12 cellular contexts compared by ENCODE assay signal in genomic region chr20:62374431-62375152, GRCh38. TPM values are rescaled to one million over a fixed set of nuclear protein-coding genes. Genes with fewer than 3 reads are reported as not detected.
A peak's percentile ranks its signal among the peaks of the same experiment; 100 is the strongest.
DNase-seq lines count a peak whose midpoint lies in the region; ATAC-seq and TF ChIP-seq lines count a peak whose summit lies in the region.
"Had no signal": no experiment of that assay in that cellular context is flagged by ENCODE, and none has a peak within 500 bp of the region (broad histone marks: within the 10 kb centered on the region; RNA-seq: fewer than 3 reads in every experiment).

No MANE protein-coding gene starts in this region.

- H3K27ac Mint-ChIP-seq in activated naive CD8-positive, alpha-beta T cell treated with anti-CD3 and anti-CD28 coated beads, Interleukin-2, amount 50 U/mL, for 24 hours = no peak overlapping the region

- peaks cover 5% of the 10 kb centered on the region for H3K27me3 Mint-ChIP-seq in activated naive CD8-positive, alpha-beta T cell treated with anti-CD3 and anti-CD28 coated beads, Interleukin-2, amount 50 U/mL, for 24 hours

- DNase-seq in SHP77 (lab: John Stamatoyannopoulos, UW) (peak; percentile 50 to 73), SHP77 treated with DMSO at 0.1 percent for 48 hours (lab: John Stamatoyannopoulos, UW) (no peak), ascending aorta (ENCODE audit: low spot score in 2 of 2) (no peak), NCI-H774 (lab: John Stamatoyannopoulos, UW) (no peak)
- DNase-seq in activated naive CD8-positive, alpha-beta T cell treated with anti-CD3 and anti-CD28 coated beads, Interleukin-2, amount 50 U/mL, for 24 hours = no peak
- DNase-seq: stimulated activated CD4-positive, alpha-beta T cell treated with anti-CD3 and anti-CD28 coated beads, Interleukin-4, amount 100 ng/mL, for 24 hours; stimulated activated naive CD8-positive, alpha-beta T cell treated with anti-CD3 and anti-CD28 coated beads, Interleukin-15, amount 100 ng/mL, for 72 hours had no signal

- no peak for TF ChIP-seq CTCF in ascending aorta (IDR thresholded peaks at IDR 0.05)

- WGBS in urinary bladder = 44% methylated on average over 21 of the region's 21 CpGs

- no peaks in the 10 kb centered on the region for H3K27me3 ChIP-seq in ascending aorta
- peaks cover 0 to 8% of the 10 kb centered on the region in 2 donors for H3K27me3 ChIP-seq in muscle layer of colon (ENCODE audit: control insufficient read depth in 1 of 2, insufficient read depth in 2 of 2, low read length in 2 of 2)

- no peaks in the 10 kb centered on the region for H3K36me3 ChIP-seq in ascending aorta
- H3K36me3 ChIP-seq in muscle layer of colon (ENCODE audit: insufficient read depth, low read length) = no peaks in the 10 kb centered on the region
- no peaks in the 10 kb centered on the region for H3K36me3 ChIP-seq in urinary bladder (ENCODE audit: insufficient read depth)

- no peak overlapping the region for H3K4me3 Mint-ChIP-seq in activated naive CD8-positive, alpha-beta T cell treated with anti-CD3 and anti-CD28 coated beads, Interleukin-2, amount 50 U/mL, for 24 hours
- H3K4me3 Mint-ChIP-seq: stimulated activated naive CD8-positive, alpha-beta T cell treated with anti-CD3 and anti-CD28 coated beads, Interleukin-15, amount 100 ng/mL, for 72 hours had no signal

- H3K4me3 ChIP-seq in ascending aorta (no peak overlapping the region), muscle layer of colon (ENCODE audit: low read depth in 1 of 2, low read length in 2 of 2) (no peak overlapping the region), urinary bladder (ENCODE audit: low read depth, low read length) (no peak overlapping the region)

- no peaks in the 10 kb centered on the region for H3K9me3 Mint-ChIP-seq in activated naive CD8-positive, alpha-beta T cell treated with anti-CD3 and anti-CD28 coated beads, Interleukin-2, amount 50 U/mL, for 24 hours
- H3K9me3 Mint-ChIP-seq: stimulated activated naive CD8-positive, alpha-beta T cell treated with anti-CD3 and anti-CD28 coated beads, Interleukin-15, amount 100 ng/mL, for 72 hours had no signal

- H3K4me1 Mint-ChIP-seq in activated naive CD8-positive, alpha-beta T cell treated with anti-CD3 and anti-CD28 coated beads, Interleukin-2, amount 50 U/mL, for 24 hours = peaks cover 4% of the 10 kb centered on the region

- ATAC-seq in activated naive CD8-positive, alpha-beta T cell treated with anti-CD3 and anti-CD28 coated beads, Interleukin-2, amount 50 U/mL, for 24 hours = no peak
- ATAC-seq in HG03095 (IDR thresholded peaks at IDR 0.05; ENCODE audit: unreplicated experiment) = no peak
- ATAC-seq: stimulated activated naive CD8-positive, alpha-beta T cell treated with anti-CD3 and anti-CD28 coated beads, Interleukin-15, amount 100 ng/mL, for 72 hours had no signal

- H3K27ac ChIP-seq in ascending aorta (peak overlapping the region; percentile 46 to 71), muscle layer of colon (ENCODE audit: low read depth, low read length) (peak overlapping the region; percentile 88), urinary bladder (ENCODE audit: low read depth) (peak overlapping the region; percentile 14)

- intact Hi-C loops in ascending aorta (cut with DNase I) = loop anchor here (10.0 kb wide), 1 partner anchor 230 kb away; the partner anchor contains the start of genes PSMA7 and SS18L1

- H3K36me3 Mint-ChIP-seq in activated naive CD8-positive, alpha-beta T cell treated with anti-CD3 and anti-CD28 coated beads, Interleukin-2, amount 50 U/mL, for 24 hours (ENCODE audit: low read depth) = no peaks in the 10 kb centered on the region

- peaks cover 18 to 63% of the 10 kb centered on the region in 2 donors for H3K4me1 ChIP-seq in ascending aorta
- peaks cover 86% of the 10 kb centered on the region for H3K4me1 ChIP-seq in muscle layer of colon (ENCODE audit: insufficient read depth, low read length)
- H3K4me1 ChIP-seq in urinary bladder (ENCODE audit: insufficient read depth) = peaks cover 3% of the 10 kb centered on the region

- no peaks in the 10 kb centered on the region for H3K9me3 ChIP-seq in ascending aorta
- no peaks in the 10 kb centered on the region for H3K9me3 ChIP-seq in muscle layer of colon (ENCODE audit: low read length)

- peak overlapping the region; percentile 22 for H3K9ac ChIP-seq in muscle layer of colon (ENCODE audit: low read length)

RNA-seq across cellular contexts. Expression of gene LAMA5, which starts 7.5 kb away (rescaled TPM):
- total RNA-seq in ascending aorta = 469 TPM
- total RNA-seq in urinary bladder = 40.4 TPM
- polyA plus RNA-seq in urinary bladder = 162 TPM

RNA-seq across cellular contexts. Expression of gene RPS21, which starts 12.3 kb away (rescaled TPM):
- 1,828 TPM for total RNA-seq in ascending aorta
- 396 TPM for total RNA-seq in urinary bladder
- 4,730 TPM for polyA plus RNA-seq in urinary bladder

RNA-seq across cellular contexts. Expression of gene CABLES2, which starts 32.5 kb away (rescaled TPM):
- total RNA-seq in ascending aorta (0.43 TPM), urinary bladder (2.1 TPM)
- polyA plus RNA-seq in urinary bladder = 5.7 TPM

RNA-seq across cellular contexts. Expression of gene RBBP8NL, which starts 52.7 kb away (rescaled TPM):
- total RNA-seq in ascending aorta = not detected
- 0.69 TPM for total RNA-seq in urinary bladder
- 1.1 TPM for polyA plus RNA-seq in urinary bladder
- total RNA-seq: Daoy, left lobe of liver had no signal

Comparison
In these comparisons a context has a peak if more than half of its experiments do, and no peak if none do; other contexts are left out.
1. DNase-seq: peak in SHP77 (2 of 2); none in SHP77 treated with DMSO at 0.1 percent for 48 hours (single experiment), ascending aorta (0 of 2), activated naive CD8-positive, alpha-beta T cell treated with anti-CD3 and anti-CD28 coated beads, Interleukin-2, amount 50 U/mL, for 24 hours (single experiment) and NCI-H774 (single experiment).
2. H3K27ac ChIP-seq: peak in every context shown above with its lines; median percentile 88 in muscle layer of colon; 58 in ascending aorta; 14 in urinary bladder.
3. RNA of gene LAMA5, which starts 7.5 kb away (total RNA-seq): 469 TPM in ascending aorta (single experiment); 40.4 TPM in urinary bladder (single experiment); every median in the first group is over 10 times any median in the second.